ENCODE assay signal across 8 cellular contexts in genomic region chr12:123063535-123063934, GRCh38.
A peak's percentile ranks its signal among the peaks of the same experiment; 100 is the strongest.
DNase-seq lines count a peak whose midpoint lies in the region; ATAC-seq and TF ChIP-seq lines count a peak whose summit lies in the region.

No MANE protein-coding gene starts in this region.

- ATAC-seq in naive thymus-derived CD8-positive, alpha-beta T cell, result peak; percentile 53 to 66
- ATAC-seq in GM21515 (IDR thresholded peaks at IDR 0.05; ENCODE audit: unreplicated experiment) (no peak), GM19328 (IDR thresholded peaks at IDR 0.05; ENCODE audit: unreplicated experiment) (no peak), GM18861 (IDR thresholded peaks at IDR 0.05; ENCODE audit: unreplicated experiment) (no peak)

- H3K9me3 Mint-ChIP-seq in naive thymus-derived CD8-positive, alpha-beta T cell, result no peaks in the 10 kb centered on the region

- H3K27ac Mint-ChIP-seq in naive thymus-derived CD8-positive, alpha-beta T cell, result peak overlapping the region in 6 of 10 donors; percentile 26 to 73 (median 56)

- POLR2A ChIA-PET in naive thymus-derived CD8-positive, alpha-beta T cell (lab: Charles Lee), result no interaction called here

- DNase-seq in EL (peak; percentile 21), Kasumi-1 (lab: John Stamatoyannopoulos, UW) (peak; percentile 51 to 75), cardiac fibroblast (ENCODE audit: low read depth in 2 of 2) (peak in 1 of 2 donors; percentile 25), NCI-H345 treated with DMSO at 0.1 percent for 48 hours (lab: John Stamatoyannopoulos, UW; ENCODE audit: unreplicated experiment) (no peak)
- DNase-seq in naive thymus-derived CD8-positive, alpha-beta T cell, result peak in 4 of 10 donors; percentile 20 to 39 (median 25)

- TF ChIP-seq CTCF in cardiac fibroblast (IDR thresholded peaks at IDR 0.05; ENCODE audit: low read depth, low read length), result peak; percentile 47

- no peaks in the 10 kb centered on the region for H3K27me3 Mint-ChIP-seq in naive thymus-derived CD8-positive, alpha-beta T cell

- H3K4me3 ChIP-seq in cardiac fibroblast (replicated peaks in 1 of 2; ENCODE audit: low read depth in 2 of 2, low read length in 2 of 2), result no peak overlapping the region

- H3K36me3 Mint-ChIP-seq in naive thymus-derived CD8-positive, alpha-beta T cell, result peaks cover 0 to 2% (median 0%) of the 10 kb centered on the region in 3 donors

- H3K4me3 Mint-ChIP-seq in naive thymus-derived CD8-positive, alpha-beta T cell, result no peak overlapping the region

- H3K4me1 Mint-ChIP-seq in naive thymus-derived CD8-positive, alpha-beta T cell, result peaks cover 42 to 84% (median 71%) of the 10 kb centered on the region in 4 donors

Comparison
In these comparisons a context has a peak if more than half of its experiments do, and no peak if none do; other contexts are left out.
1. ATAC-seq: peak in naive thymus-derived CD8-positive, alpha-beta T cell (2 of 2); none in GM21515 (single experiment), GM19328 (single experiment) and GM18861 (single experiment).